25 cellular contexts compared by ENCODE assay signal in genomic region chr2:187483537-187483936, GRCh38.
"Had no signal": no experiment of that assay in that cellular context is flagged by ENCODE, and none has a peak within 500 bp of the region (broad histone marks: within the 10 kb centered on the region; RNA-seq: fewer than 3 reads in every experiment).

No MANE protein-coding gene starts in this region.

- H3K9me3 ChIP-seq: lower lobe of right lung, neutrophil, psoas muscle, suprapubic skin, thoracic aorta, tibial artery, upper lobe of right lung had no signal

- H3K4me3 ChIP-seq: hepatocyte, lower lobe of right lung, neural progenitor cell, psoas muscle, skin epidermis, suprapubic skin, thoracic aorta, tibial artery, upper lobe of right lung had no signal

- H3K36me3 Mint-ChIP-seq: naive B cell; natural killer cell; neural progenitor cell; stimulated activated effector memory CD8-positive, alpha-beta T cell treated with anti-CD3 and anti-CD28 coated beads, Interleukin-12 subunit alpha, Interleukin-12 subunit beta, amount 100 ng/mL, for 72 hours had no signal

- H3K27me3 ChIP-seq: hepatocyte, neural progenitor cell, neutrophil, suprapubic skin, tibial artery, upper lobe of right lung had no signal

- H3K36me3 ChIP-seq: neural progenitor cell, neutrophil, suprapubic skin, thoracic aorta had no signal

- H3K27me3 Mint-ChIP-seq: naive B cell; stimulated activated naive CD8-positive, alpha-beta T cell treated with anti-CD3 and anti-CD28 coated beads, Interleukin-15, Interleukin-2, amounts not matched to agents 100 ng/mL and 50 ng/mL, for 24 hours had no signal

- H3K27ac Mint-ChIP-seq: mesothelial cell of epicardium; naive B cell; natural killer cell; neural progenitor cell; stimulated activated effector memory CD8-positive, alpha-beta T cell treated with anti-CD3 and anti-CD28 coated beads, Interleukin-12 subunit alpha, Interleukin-12 subunit beta, amount 100 ng/mL, for 72 hours; stimulated activated naive CD8-positive, alpha-beta T cell treated with anti-CD3 and anti-CD28 coated beads, Interleukin-15, Interleukin-2, amounts not matched to agents 100 ng/mL and 50 ng/mL, for 24 hours had no signal

- H3K9me3 Mint-ChIP-seq: mesothelial cell of epicardium; naive B cell; nephron progenitor cell; neural progenitor cell; stimulated activated effector memory CD8-positive, alpha-beta T cell treated with anti-CD3 and anti-CD28 coated beads, Interleukin-12 subunit alpha, Interleukin-12 subunit beta, amount 100 ng/mL, for 72 hours; stimulated activated naive CD8-positive, alpha-beta T cell treated with anti-CD3 and anti-CD28 coated beads, Interleukin-15, Interleukin-2, amounts not matched to agents 100 ng/mL and 50 ng/mL, for 24 hours had no signal

- H3K27ac ChIP-seq: hepatocyte, lower lobe of right lung, neural progenitor cell, neutrophil, parathyroid adenoma, psoas muscle, skin epidermis, suprapubic skin, thoracic aorta, tibial artery, upper lobe of right lung had no signal

- H2AFZ ChIP-seq: hepatocyte, neural progenitor cell, parathyroid adenoma had no signal

- H3K79me2 ChIP-seq: hepatocyte, parathyroid adenoma had no signal

- H3K9ac ChIP-seq: neural progenitor cell, parathyroid adenoma had no signal

- H3K4me3 Mint-ChIP-seq: mesothelial cell of epicardium; naive B cell; natural killer cell; nephron progenitor cell; neural progenitor cell; stimulated activated effector memory CD8-positive, alpha-beta T cell treated with anti-CD3 and anti-CD28 coated beads, Interleukin-12 subunit alpha, Interleukin-12 subunit beta, amount 100 ng/mL, for 72 hours; stimulated activated naive CD8-positive, alpha-beta T cell treated with anti-CD3 and anti-CD28 coated beads, Interleukin-15, Interleukin-2, amounts not matched to agents 100 ng/mL and 50 ng/mL, for 24 hours had no signal

- ATAC-seq: lower lobe of right lung; natural killer cell; psoas muscle; sciatic nerve; stimulated activated effector memory CD8-positive, alpha-beta T cell treated with anti-CD3 and anti-CD28 coated beads, Interleukin-12 subunit alpha, Interleukin-12 subunit beta, amount 100 ng/mL, for 72 hours; upper lobe of right lung had no signal

- H3K4me2 ChIP-seq: hepatocyte, neural progenitor cell had no signal

- H3K4me1 Mint-ChIP-seq: mesothelial cell of epicardium; naive B cell; natural killer cell; nephron progenitor cell; stimulated activated effector memory CD8-positive, alpha-beta T cell treated with anti-CD3 and anti-CD28 coated beads, Interleukin-12 subunit alpha, Interleukin-12 subunit beta, amount 100 ng/mL, for 72 hours had no signal

- DNase-seq: islet precursor cell; lower lobe of right lung; mammary epithelial cell; mesenchymal stem cell; naive B cell; natural killer cell; nephron progenitor cell; occipital lobe; psoas muscle; stimulated activated CD4-positive, alpha-beta T cell treated with anti-CD3 and anti-CD28 coated beads, Interleukin-4, amount 100 ng/mL, for 24 hours; stimulated activated naive CD4-positive, alpha-beta T cell; tibial artery; trophoblast cell; upper lobe of right lung had no signal

- H3K4me1 ChIP-seq: lower lobe of right lung, neural progenitor cell, parathyroid adenoma, psoas muscle, suprapubic skin, tibial artery had no signal
